In genomic region chr4:7810792-7811535, GRCh38 we compare ENCODE assay signal across 17 cellular contexts.
DNase-seq lines count a peak whose midpoint lies in the region; ATAC-seq and TF ChIP-seq lines count a peak whose summit lies in the region.
"Had no signal": no experiment of that assay in that cellular context is flagged by ENCODE, and none has a peak within 500 bp of the region (broad histone marks: within the 10 kb centered on the region; RNA-seq: fewer than 3 reads in every experiment).

No MANE protein-coding gene starts in this region.

- WGBS in heart left ventricle, 4 donors, result 82 to 92% (median 85%) methylated on average over 24 to 35 of the region's 35 CpGs

- H3K36me3 Mint-ChIP-seq in brain, result peaks cover 86% of the 10 kb centered on the region
- H3K36me3 Mint-ChIP-seq in neural crest cell (ENCODE audit: low read depth), result peaks cover 17% of the 10 kb centered on the region

- H3K4me1 ChIP-seq in heart left ventricle, result peaks cover 0 to 57% (median 26%) of the 10 kb centered on the region in 12 donors
- peaks cover 9 to 15% of the 10 kb centered on the region in 2 donors for H3K4me1 ChIP-seq in uterus

- peak overlapping the region; percentile 24 to 93 (median 74) for H3K27ac ChIP-seq in heart left ventricle
- peak overlapping the region; percentile 39 to 55 for H3K27ac ChIP-seq in uterus
- H3K27ac ChIP-seq: cardiac muscle cell had no signal

- H3K27me3 ChIP-seq in heart left ventricle, result no peaks in the 10 kb centered on the region
- no peaks in the 10 kb centered on the region for H3K27me3 ChIP-seq in uterus
- H3K27me3 ChIP-seq: cardiac muscle cell had no signal

- TF ChIP-seq CTCF in brain (conservative IDR thresholded peaks at IDR 0.05) (no peak), heart left ventricle (IDR thresholded peaks at IDR 0.05) (no peak), neural crest cell (conservative IDR thresholded peaks at IDR 0.05) (no peak), uterus (IDR thresholded peaks at IDR 0.05) (no peak)

- DNase-seq in heart left ventricle, result no peak
- no peak for DNase-seq in neural crest cell (ENCODE audit: low read depth, low spot score)
- no peak for DNase-seq in uterus
- DNase-seq in AG08395 (ENCODE audit: low spot score), result no peak
- no peak for DNase-seq in activated gamma-delta T cell treated with Interleukin-2 at 50 U/mL for 16 hours
- DNase-seq: activated CD4-positive, alpha-beta T cell treated with anti-CD3 and anti-CD28 coated beads for 36 hours; CD4-positive, CD25-positive, alpha-beta regulatory T cell; islet precursor cell; NCI-H1092; NK-92 treated with Interleukin-12 subunit alpha and Interleukin-12 subunit beta, amount 100 ng/mL, for 24 hours; SHP77; stimulated activated naive CD4-positive, alpha-beta T cell had no signal

- H3K4me3 ChIP-seq in heart left ventricle, result peak overlapping the region in 1 of 12 donors; percentile 8
- no peak overlapping the region for H3K4me3 ChIP-seq in uterus
- H3K4me3 ChIP-seq: cardiac muscle cell had no signal

- H3K4me3 Mint-ChIP-seq in brain (no peak overlapping the region), neural crest cell (no peak overlapping the region)
- H3K4me3 Mint-ChIP-seq: activated CD4-positive, alpha-beta T cell treated with anti-CD3 and anti-CD28 coated beads for 36 hours; activated naive CD4-positive, alpha-beta T cell treated with anti-CD3 and anti-CD28 coated beads, Interleukin-2, amount 50 U/mL, for 24 hours; CD4-positive, CD25-positive, alpha-beta regulatory T cell; T-helper 2 cell treated with Interferon-gamma antibody and Interleukin-4, amounts not matched to agents 5 μg/mL and 100 μg/mL, for 36 hours had no signal

- H3K27me3 Mint-ChIP-seq in brain (peaks cover 3% of the 10 kb centered on the region), neural crest cell (ENCODE audit: low read depth) (no peaks in the 10 kb centered on the region)
- H3K27me3 Mint-ChIP-seq: activated CD4-positive, alpha-beta T cell treated with anti-CD3 and anti-CD28 coated beads for 36 hours; activated naive CD4-positive, alpha-beta T cell treated with anti-CD3 and anti-CD28 coated beads, Interleukin-2, amount 50 U/mL, for 24 hours; CD4-positive, CD25-positive, alpha-beta regulatory T cell had no signal

- TF ChIP-seq POLR2A in heart left ventricle (IDR thresholded peaks at IDR 0.05), result no peak
- TF ChIP-seq POLR2A in uterus (IDR thresholded peaks at IDR 0.05), result no peak

- H3K27ac Mint-ChIP-seq in brain, result peak overlapping the region in 4 of 5 experiments; percentile 16 to 78 (median 60)
- peak overlapping the region; percentile 30 for H3K27ac Mint-ChIP-seq in neural crest cell (ENCODE audit: unreplicated experiment)
- H3K27ac Mint-ChIP-seq: activated CD4-positive, alpha-beta T cell treated with anti-CD3 and anti-CD28 coated beads for 36 hours; activated naive CD4-positive, alpha-beta T cell treated with anti-CD3 and anti-CD28 coated beads, Interleukin-2, amount 50 U/mL, for 24 hours; T-helper 2 cell treated with Interferon-gamma antibody and Interleukin-4, amounts not matched to agents 5 μg/mL and 100 μg/mL, for 36 hours had no signal

- H3K4me1 Mint-ChIP-seq in brain (peaks cover 86% of the 10 kb centered on the region), neural crest cell (peaks cover 36% of the 10 kb centered on the region)
- H3K4me1 Mint-ChIP-seq: activated naive CD4-positive, alpha-beta T cell treated with anti-CD3 and anti-CD28 coated beads, Interleukin-2, amount 50 U/mL, for 24 hours had no signal

- ATAC-seq in heart left ventricle (peak in 1 of 4 donors; percentile 5), GM18868 (IDR thresholded peaks at IDR 0.05; ENCODE audit: unreplicated experiment) (no peak)
- ATAC-seq: activated CD4-positive, alpha-beta T cell treated with anti-CD3 and anti-CD28 coated beads for 36 hours had no signal

- H3K9me3 ChIP-seq in heart left ventricle (no peaks in the 10 kb centered on the region), uterus (no peaks in the 10 kb centered on the region)

- intact Hi-C loops in heart left ventricle (cut with DNase I) (loop anchor here in 1 of 10 donors (10.0 kb wide), 1 partner anchor 124 kb away; the partner anchor contains the start of gene AFAP1), uterus (cut with DNase I; ENCODE audit: low total_unique reads) (no loop called here)

- H3K9me3 Mint-ChIP-seq in brain (peaks cover 0 to 6% (median 0%) of the 10 kb centered on the region in 5 experiments), neural crest cell (no peaks in the 10 kb centered on the region)
- H3K9me3 Mint-ChIP-seq: activated naive CD4-positive, alpha-beta T cell treated with anti-CD3 and anti-CD28 coated beads, Interleukin-2, amount 50 U/mL, for 24 hours; CD4-positive, CD25-positive, alpha-beta regulatory T cell; T-helper 2 cell treated with Interferon-gamma antibody and Interleukin-4, amounts not matched to agents 5 μg/mL and 100 μg/mL, for 36 hours had no signal

- H3K36me3 ChIP-seq in heart left ventricle, result peaks cover 0 to 37% (median 16%) of the 10 kb centered on the region in 9 donors
- H3K36me3 ChIP-seq in uterus, result no peaks in the 10 kb centered on the region
